ENCODE assay signal across 15 cellular contexts in the genomic region with DNA sequence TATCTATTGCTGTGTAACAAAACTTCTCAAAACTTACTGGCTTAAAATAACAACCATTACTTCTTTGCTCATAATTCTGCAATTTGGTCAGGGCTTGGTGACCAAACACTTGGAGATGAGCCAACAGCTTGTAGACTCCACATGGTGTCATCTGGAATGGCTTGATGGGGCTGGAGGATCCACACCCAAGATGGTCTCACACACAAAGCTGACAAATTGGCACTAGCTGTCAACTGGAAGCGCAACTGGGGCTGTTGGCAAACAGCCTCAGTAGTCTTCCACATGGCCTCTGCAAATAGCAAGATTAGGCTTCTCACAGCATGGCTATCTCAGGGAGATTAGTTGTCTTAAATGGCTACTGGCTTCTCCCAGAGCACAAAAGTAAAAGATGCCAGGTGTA.
"Had no signal": no experiment of that assay in that cellular context is flagged by ENCODE, and none has a peak within 500 bp of the region (broad histone marks: within the 10 kb centered on the region; RNA-seq: fewer than 3 reads in every experiment).

No MANE protein-coding gene starts in this region.

- H3K27me3 ChIP-seq: ascending aorta, tibial nerve, vagina had no signal

- H3K4me3 ChIP-seq: ascending aorta, tibial nerve, vagina had no signal

- H3K36me3 ChIP-seq: ascending aorta, tibial nerve, vagina had no signal

- DNase-seq: activated CD4-positive, alpha-beta T cell treated with anti-CD3 and anti-CD28 coated beads for 48 hours; activated CD8-positive, alpha-beta memory T cell treated with anti-CD3 and anti-CD28 coated beads, Interleukin-2, amount 50 U/mL, for 48 hours; activated CD8-positive, alpha-beta T cell treated with anti-CD3 and anti-CD28 coated beads, Interleukin-2, amount 10 ng/mL, durations not matched to agents 7 days and 5 days; islet precursor cell; occipital lobe; right cardiac atrium had no signal

- H3K27ac Mint-ChIP-seq: activated CD8-positive, alpha-beta T cell treated with anti-CD3 and anti-CD28 coated beads, Interleukin-2, amount 10 ng/mL, durations not matched to agents 7 days and 5 days; natural killer cell treated with Interleukin-12 subunit alpha and Interleukin-12 subunit beta and Interleukin-15 and Interleukin-18, amount 100 ng/mL, for 72 hours; progenitor cell of endocrine pancreas; stimulated activated effector memory CD8-positive, alpha-beta T cell treated with anti-CD3 and anti-CD28 coated beads, Interleukin-12 subunit alpha, Interleukin-12 subunit beta, amount 100 ng/mL, for 72 hours; WTC11 had no signal

- H3K9me3 Mint-ChIP-seq: natural killer cell treated with Interleukin-12 subunit alpha and Interleukin-12 subunit beta and Interleukin-15 and Interleukin-18, amount 100 ng/mL, for 72 hours; stimulated activated effector memory CD8-positive, alpha-beta T cell treated with anti-CD3 and anti-CD28 coated beads, Interleukin-12 subunit alpha, Interleukin-12 subunit beta, amount 100 ng/mL, for 72 hours; WTC11 had no signal

- H3K4me1 Mint-ChIP-seq: stimulated activated effector memory CD8-positive, alpha-beta T cell treated with anti-CD3 and anti-CD28 coated beads, Interleukin-12 subunit alpha, Interleukin-12 subunit beta, amount 100 ng/mL, for 72 hours; WTC11 had no signal

- H3K4me3 Mint-ChIP-seq: activated CD8-positive, alpha-beta T cell treated with anti-CD3 and anti-CD28 coated beads, Interleukin-2, amount 10 ng/mL, durations not matched to agents 7 days and 5 days; natural killer cell treated with Interleukin-12 subunit alpha and Interleukin-12 subunit beta and Interleukin-15 and Interleukin-18, amount 100 ng/mL, for 72 hours; stimulated activated effector memory CD8-positive, alpha-beta T cell treated with anti-CD3 and anti-CD28 coated beads, Interleukin-12 subunit alpha, Interleukin-12 subunit beta, amount 100 ng/mL, for 72 hours; WTC11 had no signal

- H3K36me3 Mint-ChIP-seq: natural killer cell treated with Interleukin-12 subunit alpha and Interleukin-12 subunit beta and Interleukin-15 and Interleukin-18, amount 100 ng/mL, for 72 hours; stimulated activated effector memory CD8-positive, alpha-beta T cell treated with anti-CD3 and anti-CD28 coated beads, Interleukin-12 subunit alpha, Interleukin-12 subunit beta, amount 100 ng/mL, for 72 hours; WTC11 had no signal

- FAIRE-seq: colon, frontal cortex had no signal

- H3K27ac ChIP-seq: ascending aorta, tibial nerve, vagina had no signal

- H3K9me3 ChIP-seq: ascending aorta, tibial nerve, vagina had no signal

- H3K4me1 ChIP-seq: ascending aorta, tibial nerve, vagina had no signal
